ENCODE assay signal across 20 cellular contexts in genomic region chr3:127715541-127715940, GRCh38. TPM values are rescaled to one million over a fixed set of nuclear protein-coding genes. Genes with fewer than 3 reads are reported as not detected.
DNase-seq lines count a peak whose midpoint lies in the region; ATAC-seq and TF ChIP-seq lines count a peak whose summit lies in the region.
"Had no signal": no experiment of that assay in that cellular context is flagged by ENCODE, and none has a peak within 500 bp of the region (broad histone marks: within the 10 kb centered on the region; RNA-seq: fewer than 3 reads in every experiment).

No MANE protein-coding gene starts in this region.

- no peak for TF ChIP-seq CTCF in heart right ventricle (IDR thresholded peaks at IDR 0.05)
- no peak for TF ChIP-seq CTCF in VCaP (conservative IDR thresholded peaks at IDR 0.05)
- no peak for TF ChIP-seq CTCF in upper lobe of right lung (IDR thresholded peaks at IDR 0.05)

- 44 to 61% methylated on average over 8 of the region's 8 CpGs for WGBS in heart right ventricle, 2 donors

- intact Hi-C loops in heart right ventricle (cut with DNase I) = no loop called here
- intact Hi-C loops in left cardiac atrium (cut with DNase I) = no loop called here
- intact Hi-C loops in posterior vena cava (cut with DNase I) = no loop called here
- intact Hi-C loops in upper lobe of right lung (cut with DNase I) = no loop called here

- H3K27ac ChIP-seq in heart right ventricle = peak overlapping the region; percentile 24 to 99 (median 80)
- H3K27ac ChIP-seq in VCaP = peak overlapping the region; percentile 51; the same call in 1 of the 2 replicates
- no peak overlapping the region for H3K27ac ChIP-seq in upper lobe of right lung
- H3K27ac ChIP-seq: A549 had no signal

- H3K4me1 ChIP-seq in heart right ventricle (peaks cover 6 to 99% (median 73%) of the 10 kb centered on the region in 9 donors), upper lobe of right lung (peaks cover 23% of the 10 kb centered on the region)

- H3K27me3 ChIP-seq in heart right ventricle (no peaks in the 10 kb centered on the region), upper lobe of right lung (no peaks in the 10 kb centered on the region)
- H3K27me3 ChIP-seq: Peyer's patch had no signal

- no peak for DNase-seq in heart right ventricle
- no peak for DNase-seq in left cardiac atrium
- peak; percentile 66 for DNase-seq in posterior vena cava (ENCODE audit: low spot score)
- DNase-seq in upper lobe of right lung = peak; percentile 35
- DNase-seq in stimulated activated CD4-positive, alpha-beta T cell treated with anti-CD3 and anti-CD28 coated beads, Interleukin-15, amount 100 ng/mL, for 24 hours = no peak
- no peak for DNase-seq in GM19240 (ENCODE audit: insufficient read length, low spot score)
- DNase-seq: C1 segment of cervical spinal cord; DMS79; KBM-7; NCI-H1436 treated with DMSO at 0.1 percent for 48 hours; NCI-H2081; NCI-H748 treated with DMSO at 0.1 percent for 48 hours; NK-92 treated with Interleukin-12 subunit alpha and Interleukin-12 subunit beta, amount 100 ng/mL, for 24 hours; SHP77; SK-N-SH had no signal

- H3K36me3 ChIP-seq in heart right ventricle = peaks cover 0 to 88% (median 11%) of the 10 kb centered on the region in 9 donors
- H3K36me3 ChIP-seq in upper lobe of right lung = peaks cover 15% of the 10 kb centered on the region

- no peak for ATAC-seq in heart right ventricle
- no peak for ATAC-seq in left cardiac atrium
- no peak for ATAC-seq in upper lobe of right lung
- no peak for ATAC-seq in HG03469 (IDR thresholded peaks at IDR 0.05; ENCODE audit: unreplicated experiment)
- ATAC-seq: A549, HepG2 had no signal

- H3K9me3 ChIP-seq in heart right ventricle = no peaks in the 10 kb centered on the region
- H3K9me3 ChIP-seq in upper lobe of right lung = no peaks in the 10 kb centered on the region
- H3K9me3 ChIP-seq: A549, Peyer's patch, SK-N-SH had no signal

- no peak overlapping the region for H3K4me3 ChIP-seq in heart right ventricle
- H3K4me3 ChIP-seq in upper lobe of right lung = no peak overlapping the region
- H3K4me3 ChIP-seq: A549, Peyer's patch had no signal

RNA-seq across cellular contexts. Expression of gene ABTB1, which starts 42.8 kb away (rescaled TPM):
- total RNA-seq in heart right ventricle (10 to 100 TPM; 19.6 to 47.9 (median 23.9) TPM), left cardiac atrium (10 to 100 TPM; 21.8 to 34.2 TPM), posterior vena cava (10 to 100 TPM; 27.7 to 28.9 TPM), upper lobe of right lung (47.5 TPM)
- polyA plus RNA-seq in heart right ventricle = 10 to 100 TPM; 36.0 to 56.3 TPM

Comparison
In these comparisons a context has a peak if more than half of its experiments do, and no peak if none do; other contexts are left out.
1. DNase-seq: peak in posterior vena cava (single experiment) and upper lobe of right lung (single experiment); none in heart right ventricle (0 of 2), left cardiac atrium (single experiment), stimulated activated CD4-positive, alpha-beta T cell treated with anti-CD3 and anti-CD28 coated beads, Interleukin-15, amount 100 ng/mL, for 24 hours (single experiment) and GM19240 (single experiment).